18 cellular contexts compared by ENCODE assay signal in genomic region chr2:100982431-100982861, GRCh38. TPM values are rescaled to one million over a fixed set of nuclear protein-coding genes. Genes with fewer than 3 reads are reported as not detected.
A peak's percentile ranks its signal among the peaks of the same experiment; 100 is the strongest.
DNase-seq lines count a peak whose midpoint lies in the region; FAIRE-seq and TF ChIP-seq lines count a peak whose summit lies in the region.
"Had no signal": no experiment of that assay in that cellular context is flagged by ENCODE, and none has a peak within 500 bp of the region (broad histone marks: within the 10 kb centered on the region; RNA-seq: fewer than 3 reads in every experiment).

No MANE protein-coding gene starts in this region.

- peaks cover 5% of the 10 kb centered on the region for H4K20me1 ChIP-seq in H9 (ENCODE audit: control insufficient read depth, insufficient read depth, insufficient read length)
- no peaks in the 10 kb centered on the region for H4K20me1 ChIP-seq in hepatocyte (ENCODE audit: insufficient read depth, poor library complexity, severe bottlenecking)

- H3T11ph ChIP-seq in H9 (ENCODE audit: low read length), result no peak overlapping the region

- H3K9me3 Mint-ChIP-seq in H9 (no peaks in the 10 kb centered on the region; a peak in 1 of 5 replicates), nephron progenitor cell (no peaks in the 10 kb centered on the region)
- H3K9me3 Mint-ChIP-seq: CD4-positive, alpha-beta memory T cell had no signal

- H3K4me1 ChIP-seq in H9 (ENCODE audit: insufficient read depth, low read length) (no peaks in the 10 kb centered on the region), hepatocyte (ENCODE audit: insufficient read depth) (peaks cover 21% of the 10 kb centered on the region)
- H3K4me1 ChIP-seq: Peyer's patch had no signal

- H3K4me2 ChIP-seq in H9 (ENCODE audit: insufficient read depth, insufficient read length, low read length) (no peak overlapping the region), hepatocyte (no peak overlapping the region)

- H4K91ac ChIP-seq in H9 (ENCODE audit: insufficient read length, low read depth, low read length), result no peak overlapping the region

- no peaks in the 10 kb centered on the region for H3K79me1 ChIP-seq in H9 (ENCODE audit: insufficient read depth, low read depth, low read length, poor library complexity, severe bottlenecking)

- H3K4me3 Mint-ChIP-seq in H9, result no peak overlapping the region
- no peak overlapping the region for H3K4me3 Mint-ChIP-seq in nephron progenitor cell
- H3K4me3 Mint-ChIP-seq: CD4-positive, alpha-beta memory T cell had no signal

- no peak overlapping the region for H4K8ac ChIP-seq in H9 (replicated peaks; ENCODE audit: insufficient read length, low read depth, low read length)

- H3K4ac ChIP-seq in H9 (ENCODE audit: low read depth, low read length), result no peak overlapping the region

- H2BK5ac ChIP-seq in H9 (ENCODE audit: insufficient read length, low read length), result no peak overlapping the region

- H3K4me1 Mint-ChIP-seq in H9, result peaks cover 16% of the 10 kb centered on the region in 2 experiments
- peaks cover 40% of the 10 kb centered on the region for H3K4me1 Mint-ChIP-seq in nephron progenitor cell

- H2AFZ ChIP-seq in H9 (ENCODE audit: low read length) (no peak overlapping the region), hepatocyte (no peak overlapping the region)

- FAIRE-seq in bronchial epithelial cell (lab: Jason Lieb, UNC), result peak; percentile 18

- no peak overlapping the region for H2BK15ac ChIP-seq in H9 (ENCODE audit: low read depth, low read length)

- no peak overlapping the region for H2BK12ac ChIP-seq in H9 (ENCODE audit: insufficient read length, low read depth, low read length)

- H3K18ac ChIP-seq in H9 (ENCODE audit: insufficient read length, low read depth, low read length), result no peak overlapping the region

- no peak overlapping the region for H3K27ac ChIP-seq in H9 (ENCODE audit: insufficient read length, low read depth, low read length)
- no peak overlapping the region for H3K27ac ChIP-seq in hepatocyte
- H3K27ac ChIP-seq: 22Rv1, Peyer's patch had no signal

- DNase-seq in DMS 273 (lab: John Stamatoyannopoulos, UW; ENCODE audit: unreplicated experiment), result peak; percentile 16
- DNase-seq in DMS 273 treated with DMSO at 0.1 percent for 48 hours (lab: John Stamatoyannopoulos, UW), result no peak
- peak; percentile 54 for DNase-seq in H9
- DNase-seq in bronchial epithelial cell (ENCODE audit: low read depth), result no peak
- no peak for DNase-seq in nephron progenitor cell
- no peak for DNase-seq in NCI-H524 treated with DMSO at 0.1 percent for 48 hours (lab: John Stamatoyannopoulos, UW)
- DNase-seq in hepatocyte (ENCODE audit: low spot score), result no peak
- DNase-seq in UCSD-AML1 (lab: John Stamatoyannopoulos, UW; ENCODE audit: unreplicated experiment), result no peak
- DNase-seq: Calu3; CD4-positive, alpha-beta memory T cell; DMS79; KG1; NCI-H1436; NCI-H2029; NCI-H510A; Peyer's patch; Right ventricle myocardium superior had no signal

- no peak overlapping the region for H2BK20ac ChIP-seq in H9 (ENCODE audit: low read depth, low read length, poor library complexity, severe bottlenecking)

- H3K14ac ChIP-seq in H9 (ENCODE audit: insufficient read depth, low read length), result no peak overlapping the region

- WGBS in H9 (ENCODE audit: extremely low coverage, insufficient read length, low lambda C conversion rate), result no CpG with 5 or more reads among the region's 8 CpGs
- WGBS in hepatocyte (ENCODE audit: low lambda C conversion rate, missing lambda C conversion rate), result 86% methylated on average over 8 of the region's 8 CpGs

- H3K56ac ChIP-seq in H9 (ENCODE audit: insufficient read length, low read depth, low read length), result no peak overlapping the region

- no peak overlapping the region for H2BK120ac ChIP-seq in H9 (ENCODE audit: low read depth, low read length, poor library complexity, severe bottlenecking)

- no peaks in the 10 kb centered on the region for H3K23me2 ChIP-seq in H9 (ENCODE audit: insufficient read length, low read depth, low read length, poor library complexity, severe bottlenecking)

- H3K36me3 Mint-ChIP-seq in H9 (ENCODE audit: insufficient read depth in 1 of 3, low read depth in 3 of 3) (no peaks in the 10 kb centered on the region), nephron progenitor cell (ENCODE audit: low read depth) (no peaks in the 10 kb centered on the region)
- H3K36me3 Mint-ChIP-seq: CD4-positive, alpha-beta memory T cell had no signal

- H4K5ac ChIP-seq in H9 (ENCODE audit: insufficient read length, low read depth, low read length), result no peak overlapping the region

- H3K27me3 ChIP-seq in H9 (ENCODE audit: insufficient read depth, low read length) (no peaks in the 10 kb centered on the region), bronchial epithelial cell (ENCODE audit: control insufficient read depth, insufficient read depth, low read length) (no peaks in the 10 kb centered on the region), hepatocyte (no peaks in the 10 kb centered on the region)
- H3K27me3 ChIP-seq: Peyer's patch had no signal

- no peak overlapping the region; a peak in 1 of 7 replicates for H3K27ac Mint-ChIP-seq in H9
- H3K27ac Mint-ChIP-seq in nephron progenitor cell, result peak overlapping the region; percentile 51

- no peak overlapping the region for H3K4me3 ChIP-seq in bronchial epithelial cell (ENCODE audit: low read depth, low read length)
- H3K4me3 ChIP-seq in hepatocyte, result no peak overlapping the region
- H3K4me3 ChIP-seq: Peyer's patch had no signal

- peaks cover 2% of the 10 kb centered on the region; the same call in 1 of the 2 replicates for H3K27me3 Mint-ChIP-seq in H9 (ENCODE audit: low read depth)
- H3K27me3 Mint-ChIP-seq in nephron progenitor cell (ENCODE audit: low read depth, poor library complexity), result peaks cover 8% of the 10 kb centered on the region

- H3K36me3 ChIP-seq in bronchial epithelial cell (ENCODE audit: control insufficient read depth, insufficient read depth, low read length), result peaks cover 3% of the 10 kb centered on the region
- no peaks in the 10 kb centered on the region for H3K36me3 ChIP-seq in hepatocyte (replicated peaks; ENCODE audit: insufficient read depth, low read depth)

- H3K9ac ChIP-seq in H9 (ENCODE audit: extremely low read depth, insufficient read length, low read length), result no peak overlapping the region

- H3K9me3 ChIP-seq in H9 (ENCODE audit: control insufficient read depth, low read depth, low read length), result no peaks in the 10 kb centered on the region
- no peaks in the 10 kb centered on the region for H3K9me3 ChIP-seq in hepatocyte (ENCODE audit: low read depth)
- H3K9me3 ChIP-seq: Peyer's patch had no signal

- peak; percentile 24; the same call in 2 of the 3 replicates for TF ChIP-seq CTCF in H9 (conservative IDR thresholded peaks at IDR 0.05)
- no peak for TF ChIP-seq CTCF in bronchial epithelial cell (IDR thresholded peaks at IDR 0.05; ENCODE audit: insufficient read depth, low read length, severe bottlenecking)
- no peak for TF ChIP-seq CTCF in nephron progenitor cell (IDR thresholded peaks at IDR 0.05)
- no peak for TF ChIP-seq CTCF in hepatocyte (IDR thresholded peaks at IDR 0.05; ENCODE audit: poor library complexity)

- H3K23ac ChIP-seq in H9 (ENCODE audit: insufficient read length, low read depth, low read length), result no peak overlapping the region

- H3K9me2 ChIP-seq in hepatocyte (replicated peaks; ENCODE audit: insufficient read depth), result no peaks in the 10 kb centered on the region

- H2AK5ac ChIP-seq in H9 (ENCODE audit: insufficient read length, low read length), result no peak overlapping the region

- H3K79me2 ChIP-seq in H9 (ENCODE audit: insufficient read depth, low read length) (no peaks in the 10 kb centered on the region), hepatocyte (no peaks in the 10 kb centered on the region)

RNA-seq across cellular contexts. Expression of gene RPL31, which starts 19.6 kb away (rescaled TPM):
- total RNA-seq in H9 (2021) (1,893 and 1,918 TPM in 2 replicates), bronchial epithelial cell (1,721 and 2,143 TPM in 2 replicates), hepatocyte (1,345 and 1,571 TPM in 2 replicates)
- polyA plus RNA-seq in hepatocyte, result 1,214 and 1,256 TPM in 2 replicates

Comparison
In these comparisons a context has a peak if more than half of its experiments do, and no peak if none do; other contexts are left out.
1. DNase-seq: peak in DMS 273 (single experiment) and H9 (single experiment); none in DMS 273 treated with DMSO at 0.1 percent for 48 hours (single experiment), bronchial epithelial cell (single experiment), nephron progenitor cell (single experiment), NCI-H524 treated with DMSO at 0.1 percent for 48 hours (single experiment), hepatocyte (single experiment) and UCSD-AML1 (single experiment).